In the genomic region with DNA sequence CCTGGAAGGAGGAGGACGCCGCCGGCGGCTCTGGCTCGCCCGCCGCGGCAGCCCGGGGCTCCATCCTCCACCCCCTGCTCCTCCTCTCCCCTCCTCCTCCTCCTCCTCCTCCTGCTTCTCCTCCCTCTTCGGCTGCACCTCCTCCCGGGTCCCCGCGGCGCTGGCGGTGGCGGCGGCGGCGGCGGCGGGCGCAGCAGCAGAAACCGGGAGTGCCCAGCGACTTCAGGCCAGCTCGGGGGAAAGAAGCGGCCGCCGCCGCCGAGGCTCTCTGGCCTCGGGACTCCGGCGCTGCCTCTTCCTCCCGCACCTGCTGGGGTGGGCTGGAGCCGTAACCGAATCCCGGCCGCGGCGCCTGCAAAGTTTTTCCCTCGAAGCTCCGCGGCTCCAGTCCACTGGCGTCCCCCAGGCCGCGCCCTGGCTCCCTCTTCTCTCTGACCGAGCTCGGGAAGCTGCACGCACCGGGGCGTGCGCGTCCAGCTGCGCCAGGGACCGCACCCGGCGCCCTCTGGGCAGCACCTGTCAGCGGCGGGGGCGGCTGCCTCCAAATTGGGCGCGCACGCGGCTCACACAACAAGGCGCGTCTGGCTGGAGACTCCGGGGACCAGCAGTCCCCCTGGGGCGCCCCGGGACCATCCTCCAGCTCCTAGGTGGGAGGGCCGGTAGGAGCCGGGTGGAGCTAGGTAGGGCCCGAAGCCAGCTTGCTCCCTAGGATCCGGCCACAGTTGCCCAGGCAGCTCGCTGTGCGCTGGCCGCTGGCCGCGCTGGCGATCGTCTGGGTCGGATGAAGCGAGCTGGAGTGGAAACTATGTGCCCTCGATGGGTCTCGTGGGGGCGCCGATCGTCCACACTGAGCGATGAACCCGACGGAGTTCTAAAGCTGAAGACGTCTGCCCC, we compare ENCODE assay signal across 8 cellular contexts. TPM values are rescaled to one million over a fixed set of nuclear protein-coding genes. Genes with fewer than 3 reads are reported as not detected.
A peak's percentile ranks its signal among the peaks of the same experiment; 100 is the strongest.
DNase-seq lines count a peak whose midpoint lies in the region; ATAC-seq and TF ChIP-seq lines count a peak whose summit lies in the region.

A gene (minus strand): TSS at position 583 of the 894 bp plus-strand sequence.

- H3K36me3 ChIP-seq in SK-N-MC (ENCODE audit: insufficient read depth, low read length) (no peaks in the 10 kb centered on the region), lower lobe of right lung (no peaks in the 10 kb centered on the region)

- H3K4me3 ChIP-seq in SK-N-MC (peak within 1 kb of the TSS; percentile 79), dorsolateral prefrontal cortex (peak within 1 kb of the TSS; percentile 44 to 80 (median 69)), lower lobe of right lung (peak within 1 kb of the TSS; percentile 65)

- DNase-seq in Ammon's horn (ENCODE audit: low spot score) (peak; percentile 38), SK-N-MC (ENCODE audit: low read depth, low spot score) (no peak), dorsolateral prefrontal cortex (peak in 7 of 10 donors; percentile 24 to 69 (median 44)), lower lobe of right lung (peak; percentile 48)

- H3K27me3 ChIP-seq in dorsolateral prefrontal cortex: peaks cover 0 to 47% (median 8%) of the 10 kb centered on the region in 45 donors
- peaks cover 65% of the 10 kb centered on the region for H3K27me3 ChIP-seq in lower lobe of right lung (ENCODE audit: low read depth)

- H3K4me1 ChIP-seq in lower lobe of right lung: peaks cover 19% of the 10 kb centered on the region

- H3K9ac ChIP-seq in SK-N-MC (ENCODE audit: insufficient read length): no peak within 1 kb of the TSS

- intact Hi-C loops in dorsolateral prefrontal cortex (cut with DNase I) (no loop called here), lower lobe of right lung (cut with DNase I) (no loop called here)

- peak in 2 of 56 donors; percentile 0 to 2 for TF ChIP-seq CTCF in dorsolateral prefrontal cortex (IDR thresholded peaks at IDR 0.05 in 54 of 56, conservative IDR thresholded peaks at IDR 0.05 in 2 of 56; ENCODE audit: low read depth in 1 of 56, partially characterized antibody in 56 of 56)
- TF ChIP-seq CTCF in lower lobe of right lung (IDR thresholded peaks at IDR 0.05): no peak

- H3K9me3 ChIP-seq in SK-N-MC (ENCODE audit: low read depth, low read length) (no peaks in the 10 kb centered on the region), lower lobe of right lung (no peaks in the 10 kb centered on the region)

- no peak within 1 kb of the TSS for H3K27ac ChIP-seq in SK-N-MC
- peak within 1 kb of the TSS in 54 of 59 donors; percentile 3 to 89 (median 76) for H3K27ac ChIP-seq in dorsolateral prefrontal cortex
- no peak within 1 kb of the TSS for H3K27ac ChIP-seq in lower lobe of right lung
- peak within 1 kb of the TSS; percentile 17 for H3K27ac ChIP-seq in temporal lobe (ENCODE audit: low read depth, low read length)

- ATAC-seq in GM18868 (IDR thresholded peaks at IDR 0.05; ENCODE audit: unreplicated experiment): peak; percentile 29
- peak; percentile 22 for ATAC-seq in HG03457 (IDR thresholded peaks at IDR 0.05; ENCODE audit: unreplicated experiment)
- peak; percentile 78 for ATAC-seq in lower lobe of right lung
- ATAC-seq in GM21381 (IDR thresholded peaks at IDR 0.05; ENCODE audit: unreplicated experiment): no peak

RNA-seq across cellular contexts. Expression of the gene that starts here (rescaled TPM):
- total RNA-seq in dorsolateral prefrontal cortex (100 to 1,000 TPM in 39 of 120 experiments, 10 to 100 TPM in 81; 41.4 to 146 (median 92.0) TPM), lower lobe of right lung (38.7 TPM), temporal lobe (54.1 TPM)

Comparison
In these comparisons a context has a peak if more than half of its experiments do, and no peak if none do; other contexts are left out.
1. H3K27ac ChIP-seq: peak in dorsolateral prefrontal cortex (54 of 59) and temporal lobe (single experiment); none in SK-N-MC (single experiment) and lower lobe of right lung (single experiment).
2. Peak in every context shown above with its lines, with median percentiles within 50 percentile points of each other: H3K4me3 ChIP-seq.